ENCODE assay signal across 24 cellular contexts in genomic region chr13:103275079-103275478, GRCh38.
"Had no signal": no experiment of that assay in that cellular context is flagged by ENCODE, and none has a peak within 500 bp of the region (broad histone marks: within the 10 kb centered on the region; RNA-seq: fewer than 3 reads in every experiment).

No MANE protein-coding gene starts in this region.

- H3K27me3 ChIP-seq: esophagus muscularis mucosa, heart right ventricle, sigmoid colon, spleen, tibial nerve had no signal

- H3K4me1 ChIP-seq: esophagus muscularis mucosa, heart right ventricle, prostate gland, sigmoid colon, tibial nerve had no signal

- H3K4me3 ChIP-seq: coronary artery, esophagus muscularis mucosa, heart right ventricle, lung, prostate gland, sigmoid colon, spleen, thoracic aorta, tibial nerve had no signal

- FAIRE-seq: endothelial cell of umbilical vein had no signal

- H3K27ac ChIP-seq: coronary artery, esophagus muscularis mucosa, heart right ventricle, prostate gland, sigmoid colon, spleen, thoracic aorta, tibial nerve had no signal

- ATAC-seq: heart right ventricle; left lobe of liver; naive thymus-derived CD4-positive, alpha-beta T cell; right cardiac atrium; stimulated activated memory B cell treated with anti-CD40 and anti-IgM and Interleukin-4, amounts not matched to agents 10 μg/mL and 1 μg/mL and 100 μg/mL, for 72 hours; stimulated activated naive CD8-positive, alpha-beta T cell treated with anti-CD3 and anti-CD28 coated beads, Interleukin-15, Interleukin-2, amounts not matched to agents 100 U/mL and 50 U/mL, for 24 hours had no signal

- H3K9me3 ChIP-seq: esophagus muscularis mucosa, heart right ventricle, prostate gland, sigmoid colon, spleen, thoracic aorta, tibial nerve had no signal

- H3K36me3 ChIP-seq: esophagus muscularis mucosa, heart right ventricle, prostate gland, sigmoid colon, spleen, thoracic aorta, tibial nerve had no signal

- DNase-seq: dermis blood vessel endothelial cell; effector memory CD4-positive, alpha-beta T cell; foreskin melanocyte; glutamatergic neuron; heart right ventricle; hippocampal formation; islet precursor cell; mesenchymal stem cell; naive thymus-derived CD4-positive, alpha-beta T cell; nucleus accumbens; right cardiac atrium; sigmoid colon; spleen; stimulated activated CD4-positive, alpha-beta T cell treated with anti-CD3 and anti-CD28 coated beads, Interleukin-4, amount 100 ng/mL, for 4 hours; stimulated activated naive CD8-positive, alpha-beta T cell treated with anti-CD3 and anti-CD28 coated beads, Interleukin-15, Interleukin-2, amounts not matched to agents 100 U/mL and 50 U/mL, for 24 hours had no signal
